In the genomic region with DNA sequence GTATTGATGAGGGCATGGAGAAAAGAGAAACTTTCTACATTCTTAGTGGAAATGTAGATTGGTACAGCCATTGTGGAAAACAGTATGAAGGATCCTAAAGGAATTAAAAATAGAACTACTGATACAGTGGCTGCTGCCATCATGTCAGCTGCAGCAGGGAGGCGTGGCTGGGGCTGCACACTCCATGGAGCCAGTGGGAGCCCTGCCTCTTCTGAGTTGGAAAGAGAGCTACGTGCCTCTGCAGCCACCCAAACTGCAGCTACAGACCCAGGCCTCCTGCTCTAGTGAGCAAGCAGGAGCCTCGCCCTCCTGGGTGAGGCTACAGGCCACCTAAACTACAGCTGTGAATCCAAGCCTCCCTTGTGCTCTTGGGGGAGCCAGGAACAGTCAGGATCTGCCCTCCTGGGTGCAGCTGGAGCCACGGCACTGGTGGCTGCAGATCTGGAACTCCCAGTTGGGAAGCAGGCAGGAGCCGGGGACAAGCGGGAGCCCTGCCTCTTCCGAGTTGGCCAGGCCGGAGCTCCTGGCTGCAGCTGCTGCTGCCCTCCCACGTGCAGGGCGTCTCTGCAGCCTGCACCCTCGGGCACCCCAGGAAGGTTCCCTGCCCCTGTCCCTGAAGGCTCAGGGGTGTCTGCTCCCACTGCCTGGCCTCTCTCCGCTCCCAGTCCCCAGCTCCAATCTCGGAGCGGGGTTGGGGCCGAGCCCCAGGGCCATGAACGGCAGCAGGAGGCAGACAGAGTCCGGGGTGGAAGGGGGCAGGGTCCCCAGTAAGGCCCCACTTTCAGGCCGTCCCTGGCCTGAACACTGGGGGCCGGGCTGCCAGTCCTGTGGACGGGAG, we compare ENCODE assay signal across 15 cellular contexts.
"Had no signal": no experiment of that assay in that cellular context is flagged by ENCODE, and none has a peak within 500 bp of the region (broad histone marks: within the 10 kb centered on the region; RNA-seq: fewer than 3 reads in every experiment).

No MANE protein-coding gene starts in this region.

- H3K27ac ChIP-seq: gastroesophageal sphincter, sigmoid colon, thoracic aorta had no signal

- H3K36me3 ChIP-seq: gastroesophageal sphincter, sigmoid colon, thoracic aorta had no signal

- H3K9me3 ChIP-seq: gastroesophageal sphincter, sigmoid colon, thoracic aorta had no signal

- H3K27me3 ChIP-seq: gastroesophageal sphincter, sigmoid colon had no signal

- H3K4me3 ChIP-seq: gastroesophageal sphincter, sigmoid colon, thoracic aorta had no signal

- FAIRE-seq: kidney had no signal

- ATAC-seq: gastroesophageal sphincter had no signal

- DNase-seq: activated CD4-positive, alpha-beta T cell treated with anti-CD3 and anti-CD28 coated beads for 1 hour; activated CD4-positive, alpha-beta T cell treated with anti-CD3 and anti-CD28 coated beads, Interleukin-2, amount 50 U/mL, for 4 hours; activated naive CD4-positive, alpha-beta T cell treated with Interleukin-2 at 50 U/mL for 16 hours; activated T-cell treated with anti-CD3 and anti-CD28 coated beads for 4 hours; anterior cingulate cortex; erythroblast; hippocampal formation; kidney; nephron progenitor cell; sigmoid colon; stimulated activated CD4-positive, alpha-beta T cell treated with anti-CD3 and anti-CD28 coated beads, Interleukin-12 subunit alpha, Interleukin-12 subunit beta, amount 100 ng/mL, for 4 hours; stimulated activated CD4-positive, alpha-beta T cell treated with anti-CD3 and anti-CD28 coated beads, Interleukin-2, amount 100 ng/mL, for 24 hours; T1000 had no signal
